In the genomic region with DNA sequence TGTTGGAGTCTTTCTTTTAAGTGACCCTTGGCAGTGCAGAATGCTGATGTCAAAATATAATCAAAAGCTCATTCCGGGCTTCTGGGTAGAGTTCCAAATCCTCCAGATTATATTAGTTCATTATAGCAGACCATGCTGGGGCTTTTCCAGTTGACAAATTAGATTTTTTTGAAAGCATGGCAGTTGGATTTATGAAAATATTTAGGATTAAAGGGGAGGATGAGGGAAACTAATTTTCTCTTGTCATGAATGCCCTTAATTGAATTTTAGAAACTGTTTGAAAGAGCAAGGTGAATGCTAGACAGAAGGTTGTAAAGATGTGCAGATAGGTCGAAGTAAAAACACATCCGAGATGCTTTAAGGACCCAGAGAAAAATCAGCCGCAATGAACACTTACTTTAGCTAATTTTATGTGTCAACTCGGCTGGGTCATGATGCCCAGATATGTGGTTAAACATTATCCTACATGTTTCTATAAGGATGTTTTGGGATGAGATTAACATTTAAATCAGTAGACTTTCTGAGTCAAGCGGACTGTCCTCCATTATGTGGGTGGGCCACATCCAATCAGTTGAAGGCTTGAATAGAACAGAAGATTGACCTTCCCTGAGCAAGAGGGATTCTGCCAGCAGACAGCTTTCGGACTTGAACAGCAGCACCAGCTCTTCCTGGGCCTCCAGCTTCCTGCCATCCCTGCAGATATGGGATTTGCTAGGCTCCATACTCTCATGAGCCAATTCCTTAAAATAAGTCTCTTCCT, we compare ENCODE assay signal across 28 cellular contexts.
"Had no signal": no experiment of that assay in that cellular context is flagged by ENCODE, and none has a peak within 500 bp of the region (broad histone marks: within the 10 kb centered on the region; RNA-seq: fewer than 3 reads in every experiment).

No MANE protein-coding gene starts in this region.

- H3K9me3 Mint-ChIP-seq: nephron; stimulated activated memory B cell treated with anti-CD40 and anti-IgM and Interleukin-4, amounts not matched to agents 10 μg/mL and 1 μg/mL and 100 μg/mL, for 72 hours had no signal

- DNase-seq: dermis blood vessel endothelial cell; effector memory CD4-positive, alpha-beta T cell; erythroblast; esophagus squamous epithelium; foreskin melanocyte; glutamatergic neuron; heart right ventricle; hippocampal formation; left cardiac atrium; mesenchymal stem cell; midbrain; naive thymus-derived CD4-positive, alpha-beta T cell; sigmoid colon; stimulated activated CD4-positive, alpha-beta T cell treated with anti-CD3 and anti-CD28 coated beads, Interleukin-4, amount 100 ng/mL, for 4 hours; stimulated activated naive CD8-positive, alpha-beta T cell treated with anti-CD3 and anti-CD28 coated beads, Interleukin-15, Interleukin-2, amounts not matched to agents 100 U/mL and 50 U/mL, for 24 hours; upper lobe of left lung had no signal

- H3K36me3 ChIP-seq: neural progenitor cell had no signal

- FAIRE-seq: endometrium, islet of Langerhans, urothelium cell line had no signal

- H3K27ac ChIP-seq: coronary artery, esophagus squamous epithelium, heart right ventricle, left lung, neural progenitor cell, parathyroid adenoma, sigmoid colon, thoracic aorta, tibial nerve, upper lobe of left lung had no signal

- H3K4me1 ChIP-seq: esophagus squamous epithelium, heart right ventricle, neural progenitor cell, parathyroid adenoma, sigmoid colon, upper lobe of left lung had no signal

- H3K79me2 ChIP-seq: parathyroid adenoma had no signal

- H3K4me3 Mint-ChIP-seq: naive thymus-derived CD4-positive, alpha-beta T cell; nephron; neural progenitor cell; stimulated activated memory B cell treated with anti-CD40 and anti-IgM and Interleukin-4, amounts not matched to agents 10 μg/mL and 1 μg/mL and 100 μg/mL, for 72 hours had no signal

- H2AFZ ChIP-seq: neural progenitor cell, parathyroid adenoma had no signal

- H3K4me1 Mint-ChIP-seq: nephron; neural progenitor cell; stimulated activated memory B cell treated with anti-CD40 and anti-IgM and Interleukin-4, amounts not matched to agents 10 μg/mL and 1 μg/mL and 100 μg/mL, for 72 hours had no signal

- H3K9me3 ChIP-seq: sigmoid colon, upper lobe of left lung had no signal

- H3K27ac Mint-ChIP-seq: naive thymus-derived CD4-positive, alpha-beta T cell; nephron; progenitor cell of endocrine pancreas had no signal

- H3K9ac ChIP-seq: neural progenitor cell, parathyroid adenoma had no signal

- ATAC-seq: heart right ventricle; left cardiac atrium; left lung; naive thymus-derived CD4-positive, alpha-beta T cell; stimulated activated memory B cell treated with anti-CD40 and anti-IgM and Interleukin-4, amounts not matched to agents 10 μg/mL and 1 μg/mL and 100 μg/mL, for 72 hours; stimulated activated naive CD8-positive, alpha-beta T cell treated with anti-CD3 and anti-CD28 coated beads, Interleukin-15, Interleukin-2, amounts not matched to agents 100 U/mL and 50 U/mL, for 24 hours had no signal

- H3K4me2 ChIP-seq: neural progenitor cell had no signal

- H3K27me3 Mint-ChIP-seq: stimulated activated memory B cell treated with anti-CD40 and anti-IgM and Interleukin-4, amounts not matched to agents 10 μg/mL and 1 μg/mL and 100 μg/mL, for 72 hours had no signal

- H3K4me3 ChIP-seq: coronary artery, esophagus squamous epithelium, heart right ventricle, left lung, neural progenitor cell, sigmoid colon, thoracic aorta, tibial nerve, upper lobe of left lung had no signal

- H3K27me3 ChIP-seq: esophagus squamous epithelium, left lung, neural progenitor cell, sigmoid colon, tibial nerve, upper lobe of left lung had no signal
